Comparison of ENCODE assay signal across 8 cellular contexts in the genomic region with DNA sequence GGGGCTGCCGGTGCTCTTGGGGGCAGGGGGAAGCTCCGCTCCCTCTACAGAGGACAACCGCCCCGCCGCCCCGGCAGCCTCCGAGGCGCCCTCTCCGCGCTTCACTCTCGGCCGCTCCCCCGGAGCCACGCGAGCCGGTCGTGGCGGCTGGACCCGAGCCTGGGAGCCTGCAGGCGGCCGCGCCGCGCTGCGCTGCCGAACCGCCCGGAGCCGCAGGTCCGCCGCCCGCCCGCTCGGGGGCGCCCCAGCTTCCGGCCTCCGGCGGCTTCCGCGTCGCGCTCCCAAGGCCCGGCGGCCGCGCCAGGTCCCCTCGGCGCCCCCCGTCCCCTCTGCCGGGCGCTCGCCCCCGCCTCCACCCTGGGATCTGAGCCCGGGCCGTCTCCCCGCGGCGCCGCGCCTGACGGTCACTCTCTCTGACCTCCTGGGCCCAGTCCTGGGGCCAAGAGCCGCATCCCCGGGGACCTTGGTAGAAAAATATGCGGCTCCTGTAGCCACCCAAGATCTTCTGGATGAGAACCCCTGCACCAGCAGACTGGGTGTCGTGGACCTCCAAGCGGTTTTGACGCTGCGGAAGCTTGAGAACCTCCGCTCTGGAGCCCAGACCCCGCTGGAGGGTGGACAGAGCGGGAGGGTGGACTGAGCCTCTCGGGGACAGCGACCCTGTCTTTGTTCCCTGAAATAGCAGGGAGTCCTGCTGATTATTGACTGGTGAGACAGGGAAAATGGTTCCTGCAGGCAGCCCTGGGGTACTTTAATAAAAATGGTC. TPM values are rescaled to one million over a fixed set of nuclear protein-coding genes. Genes with fewer than 3 reads are reported as not detected.
DNase-seq lines count a peak whose midpoint lies in the region; TF ChIP-seq lines count a peak whose summit lies in the region.

No MANE protein-coding gene starts in this region.

- H4K20me1 ChIP-seq in GM23248 (ENCODE audit: insufficient read depth): no peaks in the 10 kb centered on the region

- H2AFZ ChIP-seq in GM23248: peak overlapping the region; percentile 92

- H3K4me1 Mint-ChIP-seq in nephron progenitor cell: peaks cover 13% of the 10 kb centered on the region

- H3K27ac Mint-ChIP-seq in nephron progenitor cell: no peak overlapping the region

- no peaks in the 10 kb centered on the region for H3K9me2 ChIP-seq in GM23248 (ENCODE audit: insufficient read depth)

- H3K27me3 Mint-ChIP-seq in nephron progenitor cell (ENCODE audit: low read depth, poor library complexity): peaks cover 30% of the 10 kb centered on the region

- DNase-seq in ELR (ENCODE audit: low read depth) (peak; percentile 23), GM23248 (peak; percentile 84), NCI-H2227 treated with DMSO at 0.1 percent for 48 hours (lab: John Stamatoyannopoulos, UW) (peak; percentile 17), fibroblast of villous mesenchyme (ENCODE audit: low read depth) (peak; percentile 36), nephron progenitor cell (peak; percentile 74), G401 (ENCODE audit: low spot score) (no peak)
- peak; percentile 75 to 84 for DNase-seq in activated T-cell treated with anti-CD3 and anti-CD28 coated beads, Interleukin-2, amount 50 U/mL, for 48 hours

- TF ChIP-seq CTCF in fibroblast of villous mesenchyme (IDR thresholded peaks at IDR 0.05; ENCODE audit: insufficient read depth, low read depth, low read length): peak; percentile 12
- no peak for TF ChIP-seq CTCF in nephron progenitor cell (IDR thresholded peaks at IDR 0.05)

- peak overlapping the region; percentile 68 for H3K4me3 Mint-ChIP-seq in nephron progenitor cell

- H3K36me3 ChIP-seq in GM23248 (ENCODE audit: low read depth) (no peaks in the 10 kb centered on the region), thymus (ENCODE audit: control insufficient read depth, insufficient read depth) (no peaks in the 10 kb centered on the region)

- no peaks in the 10 kb centered on the region for H3K79me2 ChIP-seq in GM23248 (ENCODE audit: insufficient read depth)

- H3F3A ChIP-seq in GM23248 (ENCODE audit: insufficient read depth): peaks cover 9% of the 10 kb centered on the region; the same call in 1 of the 2 replicates

- WGBS in GM23248 (ENCODE audit: low coverage in 1 of 2, low lambda C conversion rate in 2 of 2, missing lambda C conversion rate in 2 of 2), 2 experiments: 19 to 25% methylated on average over 24 to 47 of the region's 73 CpGs
- WGBS in thymus: 3% methylated on average over 73 of the region's 73 CpGs

- H3K27me3 ChIP-seq in GM23248 (replicated peaks; ENCODE audit: insufficient read depth) (no peaks in the 10 kb centered on the region), thymus (ENCODE audit: control insufficient read depth, insufficient read depth) (no peaks in the 10 kb centered on the region)

- H3K9me3 Mint-ChIP-seq in nephron progenitor cell: peaks cover 6% of the 10 kb centered on the region

- peak overlapping the region; percentile 61 for H3K4me3 ChIP-seq in GM23248
- H3K4me3 ChIP-seq in fibroblast of villous mesenchyme (ENCODE audit: low read depth, low read length): peak overlapping the region; percentile 47
- H3K4me3 ChIP-seq in thymus (ENCODE audit: low read length): peak overlapping the region; percentile 69

- no peaks in the 10 kb centered on the region for H3K9me3 ChIP-seq in GM23248 (ENCODE audit: low read depth)
- H3K9me3 ChIP-seq in thymus (ENCODE audit: control insufficient read depth): no peaks in the 10 kb centered on the region

- H3K27ac ChIP-seq in GM23248 (no peak overlapping the region), thymus (ENCODE audit: low read depth) (peak overlapping the region; percentile 61)

- H3K9ac ChIP-seq in GM23248: peak overlapping the region; percentile 75

- in situ Hi-C loops in GM23248 (cut with MboI): no loop called here
- in situ Hi-C loops in G401 (cut with HindIII; ENCODE audit: low sequenced_read_pairs): no loop called here

- H3K4me1 ChIP-seq in GM23248 (ENCODE audit: insufficient read depth) (peaks cover 22% of the 10 kb centered on the region), thymus (ENCODE audit: control insufficient read depth, insufficient read depth, low read length) (peaks cover 10% of the 10 kb centered on the region)

- H3K36me3 Mint-ChIP-seq in nephron progenitor cell (ENCODE audit: low read depth): peaks cover 4% of the 10 kb centered on the region

- H3K4me2 ChIP-seq in GM23248 (ENCODE audit: unreplicated experiment): peak overlapping the region; percentile 50

RNA-seq across cellular contexts. Expression of gene SERTAD2, which starts 44.3 kb away (rescaled TPM):
- 18.5 and 21.0 TPM in 2 replicates for total RNA-seq in GM23248 (2014; rRNA removed; shearing (Covaris generic))
- polyA plus RNA-seq in GM23248 (2016; fragmentation: Nextera tagmentation; extraction: Ambion mirVana) (26.8 and 30.0 TPM in 2 replicates), thymus (37.6 TPM)
- 6.8 and 7.8 TPM in 2 replicates for total RNA-seq in fibroblast of villous mesenchyme
- 19.3 and 28.9 TPM in 2 replicates for total RNA-seq in G401 (2014; rRNA removed; shearing (Covaris generic))
